ENCODE assay signal across 17 cellular contexts in genomic region chr13:50339291-50339690, GRCh38.
DNase-seq lines count a peak whose midpoint lies in the region; ATAC-seq and TF ChIP-seq lines count a peak whose summit lies in the region.
"Had no signal": no experiment of that assay in that cellular context is flagged by ENCODE, and none has a peak within 500 bp of the region (broad histone marks: within the 10 kb centered on the region; RNA-seq: fewer than 3 reads in every experiment).

No MANE protein-coding gene starts in this region.

- H3K9me3 Mint-ChIP-seq in WTC11, result 0 out of 2 replicates have a peak, but pooled peaks cover 3% of the 10 kb centered on the region
- H3K9me3 Mint-ChIP-seq: H9 had no signal

- H3K4me2 ChIP-seq in BLaER1 treated with 17β-estradiol and CSF1 and Interleukin-3, amounts not matched to agents 10 nM and 100 nM, result peak overlapping the region in 10 of 11 experiments; percentile 20 to 86 (median 42); a peak in 14 of 22 replicates

- WGBS in thyroid gland, 2 donors, result 37 to 47% methylated on average over 1 of the region's 1 CpG
- WGBS in spleen, 5 donors, result 60 to 75% (median 66%) methylated on average over 1 of the region's 1 CpG

- ATAC-seq in WTC11, result no peak
- ATAC-seq: HepG2 had no signal

- DNase-seq in HAP-1 (ENCODE audit: low spot score in 2 of 2) (peak; percentile 64 to 97), WTC11 (ENCODE audit: low spot score) (no peak), thyroid gland (no peak), NCI-H446 treated with DMSO at 0.1 percent for 48 hours (lab: John Stamatoyannopoulos, UW) (no peak), spleen (no peak)
- DNase-seq in central memory CD4-positive, alpha-beta T cell, result no peak
- DNase-seq: 8988T; C1 segment of cervical spinal cord; CD4-positive, alpha-beta memory T cell; DMS153; DMS79; GDM1; GOT3; H9 had no signal

- TF ChIP-seq CTCF in WTC11 (IDR thresholded peaks at IDR 0.05) (no peak), thyroid gland (IDR thresholded peaks at IDR 0.05) (no peak), spleen (IDR thresholded peaks at IDR 0.05 in 8 of 11, conservative IDR thresholded peaks at IDR 0.05 in 3 of 11) (no peak)

- H4K20me1 ChIP-seq in BLaER1 treated with 17β-estradiol and CSF1 and Interleukin-3, amounts not matched to agents 10 nM and 100 nM, result no peaks in the 10 kb centered on the region

- intact Hi-C loops in thyroid gland (cut with DNase I), result no loop called here
- intact Hi-C loops in spleen (cut with DNase I; ENCODE audit: low total_unique reads), result no loop called here

- no peaks in the 10 kb centered on the region for H3K36me3 ChIP-seq in BLaER1 treated with 17β-estradiol and CSF1 and Interleukin-3, amounts not matched to agents 10 nM and 100 nM
- no peaks in the 10 kb centered on the region for H3K36me3 ChIP-seq in HAP-1 (replicated peaks)
- no peaks in the 10 kb centered on the region for H3K36me3 ChIP-seq in thyroid gland
- H3K36me3 ChIP-seq in spleen, result no peaks in the 10 kb centered on the region

- no peaks in the 10 kb centered on the region for H3K36me3 Mint-ChIP-seq in WTC11

- in situ Hi-C loops in HAP-1 (cut with MboI; ENCODE audit: low sequenced_read_pairs), result no loop called here

- CTCF ChIA-PET in WTC11 (lab: Charles Lee), result no interaction called here

- TF ChIP-seq POLR2A in thyroid gland (IDR thresholded peaks at IDR 0.05) (no peak), spleen (IDR thresholded peaks at IDR 0.05) (no peak)

- no peaks in the 10 kb centered on the region for H3K27me3 ChIP-seq in BLaER1 treated with 17β-estradiol and CSF1 and Interleukin-3, amounts not matched to agents 10 nM and 100 nM
- no peaks in the 10 kb centered on the region for H3K27me3 ChIP-seq in HAP-1 (ENCODE audit: low read depth)
- no peaks in the 10 kb centered on the region for H3K27me3 ChIP-seq in thyroid gland
- H3K27me3 ChIP-seq in spleen (replicated peaks in 1 of 7), result no peaks in the 10 kb centered on the region

- H3K4me3 Mint-ChIP-seq in WTC11, result no peak overlapping the region
- H3K4me3 Mint-ChIP-seq: CD4-positive, alpha-beta memory T cell; H9; IgD-negative memory B cell had no signal

- H3K9ac ChIP-seq in BLaER1 treated with 17β-estradiol and CSF1 and Interleukin-3, amounts not matched to agents 10 nM and 100 nM, result no peak overlapping the region

- H3K4me1 Mint-ChIP-seq in WTC11, result peaks cover 38% of the 10 kb centered on the region
- H3K4me1 Mint-ChIP-seq: IgD-negative memory B cell had no signal

- H3K4me3 ChIP-seq in BLaER1 treated with 17β-estradiol and CSF1 and Interleukin-3, amounts not matched to agents 10 nM and 100 nM, result no peak overlapping the region
- H3K4me3 ChIP-seq in HAP-1 (no peak overlapping the region), thyroid gland (replicated peaks in 1 of 3) (no peak overlapping the region), spleen (no peak overlapping the region)

- H3K27ac ChIP-seq in BLaER1 treated with 17β-estradiol and CSF1 and Interleukin-3, amounts not matched to agents 10 nM and 100 nM, result no peak overlapping the region; a peak in 2 of 22 replicates
- H3K27ac ChIP-seq in thyroid gland (peak overlapping the region; percentile 14 to 80 (median 69)), spleen (no peak overlapping the region)

- POLR2A ChIA-PET in WTC11 (lab: Charles Lee), result no interaction called here

- H3K4me1 ChIP-seq in BLaER1 treated with 17β-estradiol and CSF1 and Interleukin-3, amounts not matched to agents 10 nM and 100 nM, result peaks cover 9 to 31% (median 16%) of the 10 kb centered on the region in 10 experiments; a peak in 17 of 20 replicates
- peaks cover 53% of the 10 kb centered on the region for H3K4me1 ChIP-seq in HAP-1
- H3K4me1 ChIP-seq in thyroid gland, result peaks cover 30 to 32% of the 10 kb centered on the region in 2 donors
- H3K4me1 ChIP-seq in spleen, result peaks cover 0 to 9% (median 0%) of the 10 kb centered on the region in 6 donors

- no peaks in the 10 kb centered on the region for H3K27me3 Mint-ChIP-seq in WTC11 (ENCODE audit: low read depth)
- H3K27me3 Mint-ChIP-seq: CD4-positive, alpha-beta memory T cell had no signal

- H3K9me3 ChIP-seq in BLaER1 treated with 17β-estradiol and CSF1 and Interleukin-3, amounts not matched to agents 10 nM and 100 nM (replicated peaks in 1 of 11), result peaks cover 12 to 21% (median 18%) of the 10 kb centered on the region in 11 experiments; a peak in 21 of 22 replicates
- no peaks in the 10 kb centered on the region for H3K9me3 ChIP-seq in HAP-1
- H3K9me3 ChIP-seq in thyroid gland, result no peaks in the 10 kb centered on the region
- peaks cover 0 to 12% (median 6%) of the 10 kb centered on the region in 8 donors for H3K9me3 ChIP-seq in spleen

- peak overlapping the region; percentile 50 for H3K27ac Mint-ChIP-seq in WTC11
- H3K27ac Mint-ChIP-seq: CD4-positive, alpha-beta memory T cell; IgD-negative memory B cell had no signal

TF ChIP-seq in WTC11, 78 proteins besides CTCF, POLR2A, EP300 and RAD21:
- no peak for TF ChIP-seq TCF7 (CRISPR knock-in tag; IDR thresholded peaks at IDR 0.05; ENCODE audit: low read depth)
- TF ChIP-seq, protein P1, sequence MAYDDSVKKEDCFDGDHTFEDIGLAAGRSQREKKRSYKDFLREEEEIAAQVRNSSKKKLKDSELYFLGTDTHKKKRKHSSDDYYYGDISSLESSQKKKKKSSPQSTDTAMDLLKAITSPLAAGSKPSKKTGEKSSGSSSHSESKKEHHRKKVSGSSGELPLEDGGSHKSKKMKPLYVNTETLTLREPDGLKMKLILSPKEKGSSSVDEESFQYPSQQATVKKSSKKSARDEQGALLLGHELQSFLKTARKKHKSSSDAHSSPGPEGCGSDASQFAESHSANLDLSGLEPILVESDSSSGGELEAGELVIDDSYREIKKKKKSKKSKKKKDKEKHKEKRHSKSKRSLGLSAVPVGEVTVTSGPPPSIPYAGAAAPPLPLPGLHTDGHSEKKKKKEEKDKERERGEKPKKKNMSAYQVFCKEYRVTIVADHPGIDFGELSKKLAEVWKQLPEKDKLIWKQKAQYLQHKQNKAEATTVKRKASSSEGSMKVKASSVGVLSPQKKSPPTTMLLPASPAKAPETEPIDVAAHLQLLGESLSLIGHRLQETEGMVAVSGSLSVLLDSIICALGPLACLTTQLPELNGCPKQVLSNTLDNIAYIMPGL (CRISPR knock-in tag; IDR thresholded peaks at IDR 0.05), result no peak
- no peak for TF ChIP-seq ZNF423 (CRISPR knock-in tag; IDR thresholded peaks at IDR 0.05)
- TF ChIP-seq IRF2 (CRISPR knock-in tag; IDR thresholded peaks at IDR 0.05; ENCODE audit: borderline replicate concordance, low read depth), result no peak
- no peak for TF ChIP-seq EMX1 (CRISPR knock-in tag; IDR thresholded peaks at IDR 0.05)
- no peak for TF ChIP-seq SMAD4 (CRISPR knock-in tag; IDR thresholded peaks at IDR 0.05)
- no peak for TF ChIP-seq ZNF512 (CRISPR knock-in tag; IDR thresholded peaks at IDR 0.05; ENCODE audit: borderline replicate concordance)
- TF ChIP-seq, protein P2, sequence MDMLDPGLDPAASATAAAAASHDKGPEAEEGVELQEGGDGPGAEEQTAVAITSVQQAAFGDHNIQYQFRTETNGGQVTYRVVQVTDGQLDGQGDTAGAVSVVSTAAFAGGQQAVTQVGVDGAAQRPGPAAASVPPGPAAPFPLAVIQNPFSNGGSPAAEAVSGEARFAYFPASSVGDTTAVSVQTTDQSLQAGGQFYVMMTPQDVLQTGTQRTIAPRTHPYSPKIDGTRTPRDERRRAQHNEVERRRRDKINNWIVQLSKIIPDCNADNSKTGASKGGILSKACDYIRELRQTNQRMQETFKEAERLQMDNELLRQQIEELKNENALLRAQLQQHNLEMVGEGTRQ (CRISPR knock-in tag; IDR thresholded peaks at IDR 0.05), result no peak
- TF ChIP-seq USF1 (CRISPR knock-in tag; IDR thresholded peaks at IDR 0.05), result no peak
- no peak for TF ChIP-seq NFE2L1 (CRISPR knock-in tag; IDR thresholded peaks at IDR 0.05)
- no peak for TF ChIP-seq ELF4 (CRISPR knock-in tag; IDR thresholded peaks at IDR 0.05; ENCODE audit: low read depth)
- TF ChIP-seq FOXJ3 (CRISPR knock-in tag; IDR thresholded peaks at IDR 0.05; ENCODE audit: borderline replicate concordance), result no peak
- TF ChIP-seq ZNF138 (CRISPR knock-in tag; conservative IDR thresholded peaks at IDR 0.05), result no peak
- no peak for TF ChIP-seq SOX15 (CRISPR knock-in tag; IDR thresholded peaks at IDR 0.05)
- TF ChIP-seq NFYB (CRISPR knock-in tag; conservative IDR thresholded peaks at IDR 0.05; ENCODE audit: low read depth), result no peak
- no peak for TF ChIP-seq ERG (CRISPR knock-in tag; IDR thresholded peaks at IDR 0.05)
- no peak for TF ChIP-seq ZNF219 (CRISPR knock-in tag; IDR thresholded peaks at IDR 0.05; ENCODE audit: borderline replicate concordance)
- TF ChIP-seq ZNF416 (CRISPR knock-in tag; IDR thresholded peaks at IDR 0.05), result no peak

Comparison
In these comparisons a context has a peak if more than half of its experiments do, and no peak if none do; other contexts are left out.
1. H3K27ac ChIP-seq: peak in thyroid gland (3 of 3); none in BLaER1 treated with 17β-estradiol and CSF1 and Interleukin-3, amounts not matched to agents 10 nM and 100 nM (0 of 11) and spleen (0 of 8).
2. DNase-seq: peak in HAP-1 (2 of 2); none in WTC11 (single experiment), thyroid gland (0 of 2), NCI-H446 treated with DMSO at 0.1 percent for 48 hours (single experiment), spleen (single experiment) and central memory CD4-positive, alpha-beta T cell (single experiment).